1 cellular context compared by ENCODE assay signal in genomic region chr3:8662594-8662993, GRCh38.
TF ChIP-seq lines count a peak whose summit lies in the region.

No MANE protein-coding gene starts in this region.

TF ChIP-seq in H1, 55 proteins besides CTCF, POLR2A, EP300 and RAD21 (continued from another document):
- no peak for TF ChIP-seq MAX (IDR thresholded peaks at IDR 0.05)
- TF ChIP-seq GABPA (IDR thresholded peaks at IDR 0.05; ENCODE audit: borderline replicate concordance, insufficient read depth, low read length): no peak
- TF ChIP-seq MAFK (IDR thresholded peaks at IDR 0.05; ENCODE audit: low read depth, low read length): no peak
- no peak for TF ChIP-seq TAF1 (IDR thresholded peaks at IDR 0.05; ENCODE audit: low read depth, low read length)
